ENCODE assay signal across 10 cellular contexts in genomic region chr1:206545351-206545750, GRCh38.
"Had no signal": no experiment of that assay in that cellular context is flagged by ENCODE, and none has a peak within 500 bp of the region (broad histone marks: within the 10 kb centered on the region; RNA-seq: fewer than 3 reads in every experiment).

No MANE protein-coding gene starts in this region.

- H3K36me3 Mint-ChIP-seq: type B pancreatic cell had no signal

- H3K27ac ChIP-seq: cardiac muscle cell, heart left ventricle, psoas muscle, right lobe of liver, SK-N-MC, suprapubic skin had no signal

- H3K27me3 Mint-ChIP-seq: stimulated activated naive B cell treated with anti-CD40 and anti-IgM and Interleukin-4, amounts not matched to agents 10 μg/mL and 1 μg/mL and 100 μg/mL, for 72 hours had no signal

- H3K27me3 ChIP-seq: cardiac muscle cell, heart left ventricle, right lobe of liver, suprapubic skin had no signal

- H3K9me3 Mint-ChIP-seq: activated T-helper 2 cell treated with anti-CD3 and anti-CD28 coated beads, Interferon-gamma antibody, Interleukin-2, Interleukin-4, amounts not matched to agents 10 μg/mL and 5 μg/mL and 100 μg/mL, durations not matched to agents 14 hours and 24 hours and 36 hours; nephron; stimulated activated naive B cell treated with anti-CD40 and anti-IgM and Interleukin-4, amounts not matched to agents 10 μg/mL and 1 μg/mL and 100 μg/mL, for 72 hours; type B pancreatic cell had no signal

- H3K9me3 ChIP-seq: heart left ventricle, psoas muscle, right lobe of liver, suprapubic skin had no signal

- H3K27ac Mint-ChIP-seq: activated T-helper 2 cell treated with anti-CD3 and anti-CD28 coated beads, Interferon-gamma antibody, Interleukin-2, Interleukin-4, amounts not matched to agents 10 μg/mL and 5 μg/mL and 100 μg/mL, durations not matched to agents 14 hours and 24 hours and 36 hours; nephron; type B pancreatic cell had no signal

- H3K4me3 Mint-ChIP-seq: nephron; stimulated activated naive B cell treated with anti-CD40 and anti-IgM and Interleukin-4, amounts not matched to agents 10 μg/mL and 1 μg/mL and 100 μg/mL, for 72 hours; type B pancreatic cell had no signal
